27 cellular contexts compared by ENCODE assay signal in the genomic region with DNA sequence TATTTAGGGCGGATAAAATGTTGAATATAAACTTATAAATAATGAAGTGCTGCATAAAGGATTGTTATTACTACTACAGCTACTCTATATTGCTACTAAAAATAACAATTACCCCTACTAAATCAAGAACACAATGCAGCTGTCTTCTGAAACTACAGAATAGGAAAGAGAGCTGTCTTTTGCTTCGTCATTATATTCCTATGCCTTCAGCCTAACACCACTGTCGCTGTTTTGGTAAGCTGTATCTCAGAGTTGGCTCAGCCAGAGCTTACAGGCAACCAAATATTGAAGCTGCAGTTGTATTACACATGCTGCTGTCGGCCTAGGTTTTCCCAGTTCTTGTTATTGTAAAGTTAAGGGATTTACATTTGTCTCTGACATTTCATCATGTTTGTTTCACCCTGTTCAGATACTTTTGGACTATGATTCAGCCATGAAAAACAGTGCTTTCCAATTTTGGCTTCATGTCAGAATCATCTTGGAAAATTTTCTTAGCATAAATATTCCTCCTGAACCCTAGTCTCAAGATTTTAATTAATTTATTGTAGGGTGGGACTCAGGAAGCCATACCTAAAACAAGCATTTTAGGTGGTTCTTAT. TPM values are rescaled to one million over a fixed set of nuclear protein-coding genes. Genes with fewer than 3 reads are reported as not detected.
DNase-seq lines count a peak whose midpoint lies in the region; ATAC-seq and TF ChIP-seq lines count a peak whose summit lies in the region.
"Had no signal": no experiment of that assay in that cellular context is flagged by ENCODE, and none has a peak within 500 bp of the region (broad histone marks: within the 10 kb centered on the region; RNA-seq: fewer than 3 reads in every experiment).

No MANE protein-coding gene starts in this region.

- H3K4me3 ChIP-seq in MM.1S (ENCODE audit: low read length) (no peak overlapping the region), sigmoid colon (no peak overlapping the region)
- H3K4me3 ChIP-seq: ovary, right atrium auricular region, stomach, tibial artery had no signal

- H3K9me3 ChIP-seq in MM.1S (replicated peaks; ENCODE audit: insufficient read depth, low read length) (no peaks in the 10 kb centered on the region), sigmoid colon (no peaks in the 10 kb centered on the region)
- H3K9me3 ChIP-seq: ovary, right atrium auricular region, stomach, tibial artery had no signal

- H3K36me3 ChIP-seq in MM.1S (replicated peaks; ENCODE audit: insufficient read depth, low read length): no peaks in the 10 kb centered on the region
- H3K36me3 ChIP-seq in sigmoid colon: no peaks in the 10 kb centered on the region
- H3K36me3 ChIP-seq: ovary, right atrium auricular region, stomach, tibial artery had no signal

- H3K27me3 Mint-ChIP-seq in CD14-positive monocyte (ENCODE audit: low read depth in 3 of 3): peaks cover under 1 to 3% (median 2%) of the 10 kb centered on the region in 3 donors
- H3K27me3 Mint-ChIP-seq in dendritic cell treated with granulocyte-macrophage colony-stimulating factor and Interleukin-4, amounts not matched to agents 40 ng/mL and 50 ng/mL, for 4 days: peaks cover 2% of the 10 kb centered on the region
- H3K27me3 Mint-ChIP-seq in activated naive CD8-positive, alpha-beta T cell treated with anti-CD3 and anti-CD28 coated beads for 36 hours: no peaks in the 10 kb centered on the region
- H3K27me3 Mint-ChIP-seq: activated CD8-positive, alpha-beta T cell treated with anti-CD3 and anti-CD28 coated beads for 36 hours; effector memory CD8-positive, alpha-beta T cell; natural killer cell treated with Interleukin-12 subunit alpha and Interleukin-12 subunit beta and Interleukin-15 and Interleukin-18, amount 100 ng/mL, for 72 hours had no signal

- intact Hi-C loops in CD14-positive monocyte (cut with micrococcal nuclease): no loop called here
- intact Hi-C loops in dendritic cell treated with granulocyte-macrophage colony-stimulating factor and Interleukin-4, amounts not matched to agents 40 ng/mL and 50 ng/mL, for 4 days (cut with micrococcal nuclease): no loop called here
- intact Hi-C loops in sigmoid colon (cut with DNase I): no loop called here

- no peak for TF ChIP-seq POLR2A in sigmoid colon (IDR thresholded peaks at IDR 0.05)

- H3K9me3 Mint-ChIP-seq in CD14-positive monocyte: peaks cover 0 to 2% (median 0%) of the 10 kb centered on the region in 7 donors
- no peaks in the 10 kb centered on the region for H3K9me3 Mint-ChIP-seq in dendritic cell treated with granulocyte-macrophage colony-stimulating factor and Interleukin-4, amounts not matched to agents 40 ng/mL and 50 ng/mL, for 4 days
- no peaks in the 10 kb centered on the region for H3K9me3 Mint-ChIP-seq in activated naive CD8-positive, alpha-beta T cell treated with anti-CD3 and anti-CD28 coated beads for 36 hours
- H3K9me3 Mint-ChIP-seq: activated CD8-positive, alpha-beta T cell treated with anti-CD3 and anti-CD28 coated beads for 36 hours; effector memory CD8-positive, alpha-beta T cell; immature natural killer cell; natural killer cell treated with Interleukin-12 subunit alpha and Interleukin-12 subunit beta and Interleukin-15 and Interleukin-18, amount 100 ng/mL, for 72 hours had no signal

- no peak overlapping the region for H2AFZ ChIP-seq in MM.1S (ENCODE audit: low read length)

- no peak for ATAC-seq in HG02798 (IDR thresholded peaks at IDR 0.05; ENCODE audit: poor library complexity, unreplicated experiment)
- ATAC-seq: activated CD8-positive, alpha-beta T cell treated with anti-CD3 and anti-CD28 coated beads for 36 hours; effector memory CD8-positive, alpha-beta T cell; foreskin keratinocyte; HCT116; left lobe of liver; natural killer cell treated with Interleukin-12 subunit alpha and Interleukin-12 subunit beta and Interleukin-15 and Interleukin-18, amount 100 ng/mL, for 72 hours had no signal

- no peak for TF ChIP-seq EP300 in sigmoid colon (IDR thresholded peaks at IDR 0.05)

- WGBS in sigmoid colon, 2 donors: 82 to 84% methylated on average over 4 of the region's 4 CpGs

- no peak overlapping the region for H3K27ac ChIP-seq in MM.1S (ENCODE audit: low read length)
- H3K27ac ChIP-seq in sigmoid colon: peak overlapping the region in 3 of 4 donors; percentile 11 to 81 (median 74)
- H3K27ac ChIP-seq: foreskin keratinocyte, KMS-11, ovary, tibial artery had no signal

- 0 out of 2 replicates have a peak overlapping the region, but pooled peaks have one; percentile 6 for H3K4me2 ChIP-seq in MM.1S (ENCODE audit: low read depth, low read length)
- H3K4me2 ChIP-seq: KMS-11 had no signal

- DNase-seq in CD14-positive monocyte (ENCODE audit: low spot score): no peak
- peak; percentile 41 for DNase-seq in MM.1S
- DNase-seq in sigmoid colon: no peak
- no peak for DNase-seq in activated naive CD8-positive, alpha-beta T cell treated with anti-CD3 and anti-CD28 coated beads for 36 hours
- DNase-seq in SKM-1 (lab: John Stamatoyannopoulos, UW; ENCODE audit: unreplicated experiment): no peak
- DNase-seq in cerebellum (ENCODE audit: low spot score): no peak
- DNase-seq: activated CD8-positive, alpha-beta T cell treated with anti-CD3 and anti-CD28 coated beads for 36 hours; activated gamma-delta T cell; effector memory CD8-positive, alpha-beta T cell; EL; foreskin keratinocyte; hippocampal formation; immature natural killer cell; NCI-H1048; NCI-H187; NCI-H69; ovary; stomach; tibial artery had no signal

- H3K27ac Mint-ChIP-seq in CD14-positive monocyte: peak overlapping the region in 6 of 7 donors; percentile 11 to 89 (median 72)
- peak overlapping the region; percentile 66 for H3K27ac Mint-ChIP-seq in dendritic cell treated with granulocyte-macrophage colony-stimulating factor and Interleukin-4, amounts not matched to agents 40 ng/mL and 50 ng/mL, for 4 days
- H3K27ac Mint-ChIP-seq in activated naive CD8-positive, alpha-beta T cell treated with anti-CD3 and anti-CD28 coated beads for 36 hours: no peak overlapping the region
- H3K27ac Mint-ChIP-seq: activated CD8-positive, alpha-beta T cell treated with anti-CD3 and anti-CD28 coated beads for 36 hours; effector memory CD8-positive, alpha-beta T cell; immature natural killer cell; natural killer cell treated with Interleukin-12 subunit alpha and Interleukin-12 subunit beta and Interleukin-15 and Interleukin-18, amount 100 ng/mL, for 72 hours had no signal

- H4K20me1 ChIP-seq in MM.1S (ENCODE audit: insufficient read depth, low read length): no peaks in the 10 kb centered on the region

- H3K36me3 Mint-ChIP-seq in CD14-positive monocyte: peaks cover 0 to 3% of the 10 kb centered on the region in 2 donors
- H3K36me3 Mint-ChIP-seq in dendritic cell treated with granulocyte-macrophage colony-stimulating factor and Interleukin-4, amounts not matched to agents 40 ng/mL and 50 ng/mL, for 4 days (ENCODE audit: low read depth): no peaks in the 10 kb centered on the region
- no peaks in the 10 kb centered on the region for H3K36me3 Mint-ChIP-seq in activated naive CD8-positive, alpha-beta T cell treated with anti-CD3 and anti-CD28 coated beads for 36 hours
- H3K36me3 Mint-ChIP-seq: brain; immature natural killer cell; natural killer cell treated with Interleukin-12 subunit alpha and Interleukin-12 subunit beta and Interleukin-15 and Interleukin-18, amount 100 ng/mL, for 72 hours had no signal

- H3K4me1 Mint-ChIP-seq in CD14-positive monocyte: peaks cover 35% of the 10 kb centered on the region
- peaks cover 27% of the 10 kb centered on the region for H3K4me1 Mint-ChIP-seq in dendritic cell treated with granulocyte-macrophage colony-stimulating factor and Interleukin-4, amounts not matched to agents 40 ng/mL and 50 ng/mL, for 4 days (ENCODE audit: low read depth)
- H3K4me1 Mint-ChIP-seq in activated naive CD8-positive, alpha-beta T cell treated with anti-CD3 and anti-CD28 coated beads for 36 hours: peaks cover 10% of the 10 kb centered on the region
- H3K4me1 Mint-ChIP-seq: immature natural killer cell had no signal

- H3K9me2 ChIP-seq in MM.1S (replicated peaks; ENCODE audit: insufficient read depth, low read length): no peaks in the 10 kb centered on the region

- H3K4me1 ChIP-seq in MM.1S (ENCODE audit: low read length) (0 out of 2 replicates have a peak, but pooled peaks cover 8% of the 10 kb centered on the region), sigmoid colon (peaks cover 0 to 41% (median 35%) of the 10 kb centered on the region in 4 donors)

- no peaks in the 10 kb centered on the region for H3K27me3 ChIP-seq in MM.1S (replicated peaks; ENCODE audit: insufficient read depth, low read length)
- no peaks in the 10 kb centered on the region for H3K27me3 ChIP-seq in sigmoid colon
- H3K27me3 ChIP-seq: foreskin keratinocyte, ovary, right atrium auricular region, stomach, tibial artery had no signal

- no peaks in the 10 kb centered on the region for H3K79me2 ChIP-seq in MM.1S (ENCODE audit: low read length)

- no peak overlapping the region for H3K9ac ChIP-seq in MM.1S (ENCODE audit: low read length)
- H3K9ac ChIP-seq: KMS-11 had no signal

- no peak overlapping the region for H3K4me3 Mint-ChIP-seq in CD14-positive monocyte
- no peak overlapping the region for H3K4me3 Mint-ChIP-seq in dendritic cell treated with granulocyte-macrophage colony-stimulating factor and Interleukin-4, amounts not matched to agents 40 ng/mL and 50 ng/mL, for 4 days
- H3K4me3 Mint-ChIP-seq in activated naive CD8-positive, alpha-beta T cell treated with anti-CD3 and anti-CD28 coated beads for 36 hours: no peak overlapping the region
- H3K4me3 Mint-ChIP-seq: activated CD8-positive, alpha-beta T cell treated with anti-CD3 and anti-CD28 coated beads for 36 hours; brain; effector memory CD8-positive, alpha-beta T cell; immature natural killer cell; natural killer cell treated with Interleukin-12 subunit alpha and Interleukin-12 subunit beta and Interleukin-15 and Interleukin-18, amount 100 ng/mL, for 72 hours had no signal

- H3F3A ChIP-seq in MM.1S (ENCODE audit: insufficient read depth, low read length): no peaks in the 10 kb centered on the region

- TF ChIP-seq CTCF in CD14-positive monocyte (IDR thresholded peaks at IDR 0.05) (no peak), MM.1S (IDR thresholded peaks at IDR 0.05; ENCODE audit: low read length) (no peak), sigmoid colon (IDR thresholded peaks at IDR 0.05) (no peak)

RNA-seq across cellular contexts. Expression of a gene that starts 31.3 kb away (rescaled TPM):
- 10 to 100 TPM; 15.3 to 23.2 TPM for polyA plus RNA-seq in CD14-positive monocyte
- 1,000 to 10,000 TPM in 3 of 4 donors, 100 to 1,000 TPM in 1; 824 to 1,773 (median 1,187) TPM for total RNA-seq in sigmoid colon
- 10 to 100 TPM in 1 of 3 donors, 1 to 10 TPM in 2; 5.3 to 36.0 (median 7.2) TPM for polyA plus RNA-seq in sigmoid colon
- total RNA-seq in activated naive CD8-positive, alpha-beta T cell treated with anti-CD3 and anti-CD28 coated beads for 36 hours: 10 to 100 TPM; 15.0 to 15.3 TPM
- total RNA-seq in cerebellum: 26.9 TPM

Comparison
In these comparisons a context has a peak if more than half of its experiments do, and no peak if none do; other contexts are left out.
1. RNA of a gene that starts 31.3 kb away (total RNA-seq): 824 to 1,773 TPM in sigmoid colon; 26.9 TPM in cerebellum (single experiment) and 15.0 to 15.3 TPM in activated naive CD8-positive, alpha-beta T cell treated with anti-CD3 and anti-CD28 coated beads for 36 hours; every median in the first group is over 10 times any median in the second.